In the genomic region with DNA sequence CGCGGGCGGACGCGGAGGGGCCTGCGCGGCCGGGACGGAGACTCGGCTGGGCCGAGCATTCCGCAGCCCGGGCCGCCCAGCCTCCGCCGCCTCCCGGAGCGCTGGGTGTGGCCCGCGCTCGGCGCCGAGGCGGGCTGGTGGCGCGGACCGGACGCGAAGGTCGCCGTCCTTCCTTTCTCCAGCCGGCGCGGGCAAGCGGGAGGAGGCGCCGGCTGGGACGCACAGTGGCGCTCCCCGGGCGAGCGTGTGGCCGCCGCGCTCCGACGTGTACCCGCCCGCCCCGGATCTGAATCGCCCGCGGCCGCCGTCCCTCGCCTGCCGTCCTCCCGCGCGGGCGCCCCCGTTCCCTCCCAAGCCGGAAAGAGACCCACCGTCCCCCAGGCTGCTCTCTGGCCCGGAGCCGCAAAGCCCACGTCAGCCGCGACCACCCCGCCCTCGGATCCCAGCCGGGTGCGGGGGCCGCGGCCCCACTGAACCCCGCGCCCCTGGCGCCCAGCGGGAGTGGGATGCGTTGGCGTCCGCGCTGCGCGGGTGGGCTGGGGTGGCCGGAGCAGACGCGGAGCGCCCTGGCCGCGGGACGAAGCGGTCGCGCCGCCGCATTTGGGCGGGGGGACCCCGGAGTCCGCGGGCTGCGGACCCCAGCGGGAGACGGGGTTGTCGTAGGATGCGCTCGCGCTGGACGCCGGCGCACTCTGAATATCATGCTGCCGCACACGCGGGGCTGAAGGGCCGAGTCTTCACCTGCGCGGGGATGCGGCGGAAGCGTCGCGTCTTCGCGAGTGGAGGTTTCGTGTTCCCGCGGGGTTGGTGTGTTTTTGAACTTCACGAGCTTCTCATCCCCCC, we compare ENCODE assay signal across 8 cellular contexts. TPM values are rescaled to one million over a fixed set of nuclear protein-coding genes. Genes with fewer than 3 reads are reported as not detected.
DNase-seq lines count a peak whose midpoint lies in the region; ATAC-seq and TF ChIP-seq lines count a peak whose summit lies in the region.

No MANE protein-coding gene starts in this region.

- H3K4me3 Mint-ChIP-seq in activated naive CD8-positive, alpha-beta T cell treated with anti-CD3 and anti-CD28 coated beads, Interleukin-2, amount 50 U/mL, for 24 hours, result peak overlapping the region; percentile 76
- H3K4me3 Mint-ChIP-seq in progenitor cell of endocrine pancreas (ENCODE audit: low read depth), result peak overlapping the region; percentile 84

- no peaks in the 10 kb centered on the region for H3K9me3 Mint-ChIP-seq in activated naive CD8-positive, alpha-beta T cell treated with anti-CD3 and anti-CD28 coated beads, Interleukin-2, amount 50 U/mL, for 24 hours
- H3K9me3 Mint-ChIP-seq in progenitor cell of endocrine pancreas (ENCODE audit: low read depth), result no peaks in the 10 kb centered on the region

- H3K27me3 Mint-ChIP-seq in activated naive CD8-positive, alpha-beta T cell treated with anti-CD3 and anti-CD28 coated beads, Interleukin-2, amount 50 U/mL, for 24 hours, result peaks cover 44% of the 10 kb centered on the region
- no peaks in the 10 kb centered on the region for H3K27me3 Mint-ChIP-seq in progenitor cell of endocrine pancreas

- peak; percentile 53 for DNase-seq in AG10803 (ENCODE audit: low read depth)
- DNase-seq in RPMI7951 (ENCODE audit: low read depth), result peak; percentile 70
- DNase-seq in activated naive CD8-positive, alpha-beta T cell treated with anti-CD3 and anti-CD28 coated beads, Interleukin-2, amount 50 U/mL, for 24 hours, result peak; percentile 34
- DNase-seq in left cardiac atrium, result peak; percentile 63
- peak; percentile 26 for DNase-seq in progenitor cell of endocrine pancreas (ENCODE audit: low spot score, unreplicated experiment)
- DNase-seq in NCI-H446 (lab: John Stamatoyannopoulos, UW), result no peak

- peak overlapping the region; percentile 80 for H3K4me3 ChIP-seq in AG10803 (ENCODE audit: low read length)

- ATAC-seq in GM18861 (IDR thresholded peaks at IDR 0.05; ENCODE audit: unreplicated experiment), result peak; percentile 37
- peak; percentile 46 for ATAC-seq in HG02981 (IDR thresholded peaks at IDR 0.05; ENCODE audit: unreplicated experiment)
- ATAC-seq in activated naive CD8-positive, alpha-beta T cell treated with anti-CD3 and anti-CD28 coated beads, Interleukin-2, amount 50 U/mL, for 24 hours, result peak; percentile 52
- peak; percentile 66 to 68 for ATAC-seq in left cardiac atrium

- no peak for TF ChIP-seq CTCF in AG10803 (conservative IDR thresholded peaks at IDR 0.05; ENCODE audit: low read length)
- no peak for TF ChIP-seq CTCF in progenitor cell of endocrine pancreas (IDR thresholded peaks at IDR 0.05; ENCODE audit: unreplicated experiment)

- peaks cover 13% of the 10 kb centered on the region for H3K4me1 Mint-ChIP-seq in activated naive CD8-positive, alpha-beta T cell treated with anti-CD3 and anti-CD28 coated beads, Interleukin-2, amount 50 U/mL, for 24 hours
- H3K4me1 Mint-ChIP-seq in progenitor cell of endocrine pancreas (ENCODE audit: low read depth), result peaks cover 56% of the 10 kb centered on the region

- peaks cover 2% of the 10 kb centered on the region for H3K36me3 Mint-ChIP-seq in activated naive CD8-positive, alpha-beta T cell treated with anti-CD3 and anti-CD28 coated beads, Interleukin-2, amount 50 U/mL, for 24 hours (ENCODE audit: low read depth)
- no peaks in the 10 kb centered on the region for H3K36me3 Mint-ChIP-seq in progenitor cell of endocrine pancreas (ENCODE audit: insufficient read depth)

- H3K27ac Mint-ChIP-seq in activated naive CD8-positive, alpha-beta T cell treated with anti-CD3 and anti-CD28 coated beads, Interleukin-2, amount 50 U/mL, for 24 hours, result no peak overlapping the region
- peak overlapping the region; percentile 94 for H3K27ac Mint-ChIP-seq in progenitor cell of endocrine pancreas

- intact Hi-C loops in left cardiac atrium (cut with DNase I), result loop anchor here in 1 of 2 donors (5.0 to 10.0 kb wide), 2 partner anchors 158 to 320 kb away; no protein-coding TSS in a partner anchor

RNA-seq across cellular contexts. Expression of a gene that starts 0.7 kb away (rescaled TPM):
- total RNA-seq in RPMI7951 (2014; rRNA removed; shearing (Covaris generic)), result 117 and 148 TPM in 2 replicates
- total RNA-seq in left cardiac atrium (100 to 1,000 TPM in 1 of 2 donors, 10 to 100 TPM in 1; 95.7 to 117 TPM), progenitor cell of endocrine pancreas (110 and 121 TPM in 2 replicates)

Comparison
In these comparisons a context has a peak if more than half of its experiments do, and no peak if none do; other contexts are left out.
1. DNase-seq: peak in AG10803 (single experiment), RPMI7951 (single experiment), activated naive CD8-positive, alpha-beta T cell treated with anti-CD3 and anti-CD28 coated beads, Interleukin-2, amount 50 U/mL, for 24 hours (single experiment), left cardiac atrium (single experiment) and progenitor cell of endocrine pancreas (single experiment); none in NCI-H446 (0 of 2).
2. Peak in every context shown above with its lines, with median percentiles within 50 percentile points of each other: ATAC-seq.